14 cellular contexts compared by ENCODE assay signal in genomic region chr13:48816696-48817095, GRCh38.
DNase-seq lines count a peak whose midpoint lies in the region; ATAC-seq, FAIRE-seq and TF ChIP-seq lines count a peak whose summit lies in the region.
"Had no signal": no experiment of that assay in that cellular context is flagged by ENCODE, and none has a peak within 500 bp of the region (broad histone marks: within the 10 kb centered on the region; RNA-seq: fewer than 3 reads in every experiment).

No MANE protein-coding gene starts in this region.

- no peak overlapping the region for H3K9ac ChIP-seq in Loucy (ENCODE audit: low read depth, low read length, poor library complexity, severe bottlenecking)
- no peak overlapping the region for H3K9ac ChIP-seq in mesenchymal stem cell (ENCODE audit: low read length)

- no peaks in the 10 kb centered on the region for H3K27me3 ChIP-seq in Loucy (ENCODE audit: insufficient read depth, low read length, poor library complexity, severe bottlenecking)
- H3K27me3 ChIP-seq in mesenchymal stem cell (ENCODE audit: control insufficient read depth in 1 of 2, insufficient read depth in 1 of 2, low read length in 2 of 2), result no peaks in the 10 kb centered on the region
- H3K27me3 ChIP-seq: suprapubic skin had no signal

- intact Hi-C loops in activated CD4-positive, alpha-beta memory T cell treated with anti-CD3 and anti-CD28 coated beads for 36 hours (cut with micrococcal nuclease), result loop anchor here (5.0 kb wide), 1 partner anchor 166 kb away; no protein-coding TSS in a partner anchor
- intact Hi-C loops in left ventricle myocardium superior (cut with micrococcal nuclease), result no loop called here

- 45% methylated on average over 1 of the region's 2 CpGs for WGBS in mesenchymal stem cell

- H3K4me2 ChIP-seq in Loucy (ENCODE audit: low read depth, low read length, poor library complexity, severe bottlenecking) (peak overlapping the region; percentile 47), mesenchymal stem cell (ENCODE audit: low read length, poor library complexity, severe bottlenecking) (no peak overlapping the region)

- no peak overlapping the region for H2BK12ac ChIP-seq in mesenchymal stem cell (ENCODE audit: low read length in 2 of 2)

- H3K79me2 ChIP-seq in Loucy (ENCODE audit: insufficient read depth, low read length), result no peaks in the 10 kb centered on the region

- H4K20me1 ChIP-seq in Loucy (ENCODE audit: insufficient read depth, low read length, poor library complexity, severe bottlenecking), result no peaks in the 10 kb centered on the region

- H3K23ac ChIP-seq in mesenchymal stem cell (ENCODE audit: low read length in 2 of 2), result no peak overlapping the region

- H3K27ac Mint-ChIP-seq in T-helper 1 cell treated with Interleukin-12 subunit alpha and Interleukin-12 subunit beta and Interleukin-4 antibody, amounts not matched to agents 30 μg/mL and 1 μg/mL, for 36 hours, result no peak overlapping the region
- H3K27ac Mint-ChIP-seq in activated CD4-positive, alpha-beta memory T cell treated with anti-CD3 and anti-CD28 coated beads for 36 hours, result no peak overlapping the region

- no peak overlapping the region for H4K8ac ChIP-seq in mesenchymal stem cell (ENCODE audit: low read length)

- no peak for ATAC-seq in left ventricle myocardium superior
- ATAC-seq in GM19395 (IDR thresholded peaks at IDR 0.05; ENCODE audit: unreplicated experiment), result no peak
- ATAC-seq: natural killer cell had no signal

- H3K14ac ChIP-seq in mesenchymal stem cell (ENCODE audit: low read length in 2 of 2), result no peak overlapping the region

- H3F3A ChIP-seq in Loucy (ENCODE audit: low read depth), result no peaks in the 10 kb centered on the region

- H4K91ac ChIP-seq in mesenchymal stem cell (ENCODE audit: low read length), result no peak overlapping the region

- POLR2A ChIA-PET in activated CD4-positive, alpha-beta memory T cell treated with anti-CD3 and anti-CD28 coated beads for 36 hours (lab: Charles Lee), result interaction anchor here (1.7 kb wide), 1 partner anchor 15 kb away, joined by 3 read pairs; no protein-coding TSS in a partner anchor

- H2BK5ac ChIP-seq in mesenchymal stem cell (ENCODE audit: low read depth, low read length, poor library complexity, severe bottlenecking), result no peak overlapping the region

- no peak for TF ChIP-seq CTCF in Loucy (conservative IDR thresholded peaks at IDR 0.05; ENCODE audit: low read length)
- no peak for TF ChIP-seq CTCF in D721Med (IDR thresholded peaks at IDR 0.05; ENCODE audit: insufficient read depth, missing control alignments)

- DNase-seq in T-helper 1 cell, result no peak
- no peak for DNase-seq in activated CD4-positive, alpha-beta memory T cell treated with anti-CD3 and anti-CD28 coated beads for 36 hours
- DNase-seq in mesenchymal stem cell, result peak; percentile 68
- no peak for DNase-seq in left ventricle myocardium superior
- DNase-seq in D721Med (ENCODE audit: insufficient read length, low spot score), result no peak
- DNase-seq: activated effector memory CD4-positive, alpha-beta T cell treated with anti-CD3 and anti-CD28 coated beads, Interleukin-2, amount 50 U/mL, for 16 hours; DMS 273 treated with DMSO at 0.1 percent for 48 hours; natural killer cell; NCI-H1048; SHP77 treated with DMSO at 0.1 percent for 48 hours had no signal

- H3K27ac ChIP-seq in mesenchymal stem cell (ENCODE audit: low read length, poor library complexity, severe bottlenecking), result no peak overlapping the region
- H3K27ac ChIP-seq: suprapubic skin had no signal

- H3K9me3 Mint-ChIP-seq in T-helper 1 cell treated with Interleukin-12 subunit alpha and Interleukin-12 subunit beta and Interleukin-4 antibody, amounts not matched to agents 30 μg/mL and 1 μg/mL, for 36 hours, result peaks cover under 1% of the 10 kb centered on the region
- no peaks in the 10 kb centered on the region for H3K9me3 Mint-ChIP-seq in activated CD4-positive, alpha-beta memory T cell treated with anti-CD3 and anti-CD28 coated beads for 36 hours
- H3K9me3 Mint-ChIP-seq: natural killer cell had no signal

- H2BK120ac ChIP-seq in mesenchymal stem cell (ENCODE audit: low read depth, low read length), result no peak overlapping the region

- H3K4me1 Mint-ChIP-seq in T-helper 1 cell treated with Interleukin-12 subunit alpha and Interleukin-12 subunit beta and Interleukin-4 antibody, amounts not matched to agents 30 μg/mL and 1 μg/mL, for 36 hours (ENCODE audit: low read depth), result peaks cover 12% of the 10 kb centered on the region
- H3K4me1 Mint-ChIP-seq in activated CD4-positive, alpha-beta memory T cell treated with anti-CD3 and anti-CD28 coated beads for 36 hours (ENCODE audit: low read depth), result peaks cover 18% of the 10 kb centered on the region

- H3K4me1 ChIP-seq in Loucy (ENCODE audit: insufficient read depth, low read length, poor library complexity, severe bottlenecking) (peaks cover 5% of the 10 kb centered on the region), mesenchymal stem cell (ENCODE audit: control insufficient read depth, insufficient read depth, low read depth, low read length) (peaks cover 4% of the 10 kb centered on the region)

- H2AFZ ChIP-seq in Loucy (ENCODE audit: low read length) (peak overlapping the region; percentile 72; the same call in 1 of the 2 replicates), mesenchymal stem cell (ENCODE audit: low read depth, low read length) (no peak overlapping the region)

- H3K36me3 Mint-ChIP-seq in T-helper 1 cell treated with Interleukin-12 subunit alpha and Interleukin-12 subunit beta and Interleukin-4 antibody, amounts not matched to agents 30 μg/mL and 1 μg/mL, for 36 hours (ENCODE audit: low read depth), result peaks cover 2% of the 10 kb centered on the region
- H3K36me3 Mint-ChIP-seq in activated CD4-positive, alpha-beta memory T cell treated with anti-CD3 and anti-CD28 coated beads for 36 hours, result no peaks in the 10 kb centered on the region
- H3K36me3 Mint-ChIP-seq: natural killer cell had no signal

- CTCF ChIA-PET in activated CD4-positive, alpha-beta memory T cell treated with anti-CD3 and anti-CD28 coated beads for 36 hours (lab: Charles Lee), result interaction anchor here (0.6 to 0.8 kb wide), 2 partner anchors 11 to 48 kb away, joined by 3 read pairs; no protein-coding TSS in a partner anchor

- H3K4me3 Mint-ChIP-seq in T-helper 1 cell treated with Interleukin-12 subunit alpha and Interleukin-12 subunit beta and Interleukin-4 antibody, amounts not matched to agents 30 μg/mL and 1 μg/mL, for 36 hours, result peak overlapping the region; percentile 66
- peak overlapping the region; percentile 16 for H3K4me3 Mint-ChIP-seq in activated CD4-positive, alpha-beta memory T cell treated with anti-CD3 and anti-CD28 coated beads for 36 hours

- no peak for FAIRE-seq in D721Med (lab: Jason Lieb, UNC)

- H3K4me3 ChIP-seq in Loucy (ENCODE audit: low read length, poor library complexity, severe bottlenecking) (peak overlapping the region; percentile 19), mesenchymal stem cell (ENCODE audit: insufficient read depth in 1 of 2, low read depth in 1 of 2, low read length in 2 of 2) (no peak overlapping the region)
- H3K4me3 ChIP-seq: suprapubic skin had no signal

- H2AK5ac ChIP-seq in mesenchymal stem cell (ENCODE audit: low read length, severe bottlenecking), result no peak overlapping the region

- H3K18ac ChIP-seq in mesenchymal stem cell (ENCODE audit: low read depth in 1 of 2, low read length in 2 of 2), result no peak overlapping the region

- no peaks in the 10 kb centered on the region for H3K79me1 ChIP-seq in mesenchymal stem cell (replicated peaks; ENCODE audit: low read length, poor library complexity, severe bottlenecking)

- H3K9me3 ChIP-seq in Loucy (ENCODE audit: insufficient read depth, low read depth, low read length) (no peaks in the 10 kb centered on the region), mesenchymal stem cell (ENCODE audit: control insufficient read depth, low read length) (no peaks in the 10 kb centered on the region)
- H3K9me3 ChIP-seq: suprapubic skin had no signal

- H3K36me3 ChIP-seq in Loucy (ENCODE audit: insufficient read depth, low read length), result no peaks in the 10 kb centered on the region
- H3K36me3 ChIP-seq in mesenchymal stem cell (ENCODE audit: control insufficient read depth in 1 of 2, insufficient read depth in 2 of 2, low read depth in 1 of 2, low read length in 2 of 2), result no peaks in the 10 kb centered on the region
- H3K36me3 ChIP-seq: suprapubic skin had no signal

- H2BK15ac ChIP-seq in mesenchymal stem cell (ENCODE audit: low read depth, poor library complexity, severe bottlenecking), result no peak overlapping the region

- peaks cover 6% of the 10 kb centered on the region for H3K27me3 Mint-ChIP-seq in T-helper 1 cell treated with Interleukin-12 subunit alpha and Interleukin-12 subunit beta and Interleukin-4 antibody, amounts not matched to agents 30 μg/mL and 1 μg/mL, for 36 hours (ENCODE audit: low read depth)
- no peaks in the 10 kb centered on the region for H3K27me3 Mint-ChIP-seq in activated CD4-positive, alpha-beta memory T cell treated with anti-CD3 and anti-CD28 coated beads for 36 hours

- no peak overlapping the region for H3K4ac ChIP-seq in mesenchymal stem cell (ENCODE audit: low read depth in 1 of 2, low read length in 2 of 2)

- H3K9me2 ChIP-seq in Loucy (replicated peaks; ENCODE audit: low read depth, low read length), result no peaks in the 10 kb centered on the region
